ENCODE assay signal across 10 cellular contexts in the genomic region with DNA sequence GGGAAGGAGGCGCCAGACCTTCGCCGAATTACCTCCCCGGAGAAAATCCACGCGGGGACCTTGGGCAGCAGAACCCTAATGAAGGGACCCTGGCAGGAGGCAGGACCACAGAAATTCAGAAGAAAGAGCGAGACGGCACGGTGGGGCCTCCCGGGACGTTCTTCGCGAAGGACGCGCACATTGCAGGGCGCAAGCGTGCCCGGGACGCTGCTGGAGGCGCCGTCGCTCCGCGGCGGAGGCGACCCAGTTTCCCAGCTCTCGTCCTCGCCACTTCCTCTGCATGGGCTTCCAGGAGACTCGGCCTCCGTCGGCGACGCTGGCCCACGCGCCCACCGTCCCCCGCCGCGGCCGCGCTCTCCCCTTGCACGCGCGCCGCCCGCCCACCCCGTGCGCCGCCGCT. TPM values are rescaled to one million over a fixed set of nuclear protein-coding genes. Genes with fewer than 3 reads are reported as not detected.
DNase-seq lines count a peak whose midpoint lies in the region; ATAC-seq and TF ChIP-seq lines count a peak whose summit lies in the region.
"Had no signal": no experiment of that assay in that cellular context is flagged by ENCODE, and none has a peak within 500 bp of the region (broad histone marks: within the 10 kb centered on the region; RNA-seq: fewer than 3 reads in every experiment).

No MANE protein-coding gene starts in this region.

- no peak overlapping the region for H3K4me3 Mint-ChIP-seq in immature natural killer cell

- in situ Hi-C loops in astrocyte of the cerebellum (cut with HindIII; ENCODE audit: low sequenced_read_pairs): no loop called here

- TF ChIP-seq CTCF in NB4 (IDR thresholded peaks at IDR 0.05; ENCODE audit: low read depth, low read length) (peak; percentile 9), astrocyte of the cerebellum (IDR thresholded peaks at IDR 0.05; ENCODE audit: low read depth, low read length, missing control alignments) (no peak)

- no peaks in the 10 kb centered on the region for H3K9me3 Mint-ChIP-seq in immature natural killer cell
- H3K9me3 Mint-ChIP-seq: activated naive CD4-positive, alpha-beta T cell treated with anti-CD3 and anti-CD28 coated beads, Interleukin-2, amount 50 U/mL, for 24 hours had no signal

- peak; percentile 58 for DNase-seq in NB4 (ENCODE audit: low read depth)
- DNase-seq in astrocyte of the cerebellum (ENCODE audit: low read depth): no peak
- DNase-seq in immature natural killer cell: peak in 2 of 3 donors; percentile 26 to 31
- peak; percentile 13 to 25 for DNase-seq in stimulated activated CD4-positive, alpha-beta T cell treated with anti-CD3 and anti-CD28 coated beads, Interleukin-4, amount 100 ng/mL, for 4 hours
- no peak for DNase-seq in superior temporal gyrus (ENCODE audit: extremely low spot score)
- DNase-seq in inferior parietal cortex (ENCODE audit: extremely low spot score): no peak
- no peak for DNase-seq in kidney tubule cell (ENCODE audit: low spot score)
- DNase-seq: NCI-H2029 had no signal

- H3K4me3 ChIP-seq in NB4 (ENCODE audit: low read depth, low read length): no peak overlapping the region
- peak overlapping the region; percentile 15 for H3K4me3 ChIP-seq in astrocyte of the cerebellum (ENCODE audit: low read depth, low read length)

- no peak for TF ChIP-seq POLR2A in NB4 (IDR thresholded peaks at IDR 0.05; ENCODE audit: extremely low read depth, insufficient read length)

- H3K4me1 Mint-ChIP-seq in immature natural killer cell: peaks cover 12 to 33% of the 10 kb centered on the region in 2 donors

- no peak overlapping the region for H3K27ac Mint-ChIP-seq in immature natural killer cell
- H3K27ac Mint-ChIP-seq: activated naive CD4-positive, alpha-beta T cell treated with anti-CD3 and anti-CD28 coated beads, Interleukin-2, amount 50 U/mL, for 24 hours had no signal

- ATAC-seq in GM21825 (IDR thresholded peaks at IDR 0.05; ENCODE audit: unreplicated experiment): no peak

- H3K27me3 Mint-ChIP-seq in immature natural killer cell (ENCODE audit: low read depth in 3 of 3): peaks cover 0 to 8% (median 6%) of the 10 kb centered on the region in 3 donors

- no peaks in the 10 kb centered on the region for H3K36me3 Mint-ChIP-seq in immature natural killer cell
- H3K36me3 Mint-ChIP-seq: activated naive CD4-positive, alpha-beta T cell treated with anti-CD3 and anti-CD28 coated beads, Interleukin-2, amount 50 U/mL, for 24 hours had no signal

RNA-seq across cellular contexts. Expression of a gene that starts 31.9 kb away (rescaled TPM):
- polyA plus RNA-seq in immature natural killer cell: 10 to 100 TPM in 2 of 3 donors, 1 to 10 TPM in 1; 8.9 to 11.9 (median 10.0) TPM

Comparison
In these comparisons a context has a peak if more than half of its experiments do, and no peak if none do; other contexts are left out.
1. DNase-seq: peak in NB4 (single experiment), immature natural killer cell (2 of 3) and stimulated activated CD4-positive, alpha-beta T cell treated with anti-CD3 and anti-CD28 coated beads, Interleukin-4, amount 100 ng/mL, for 4 hours (2 of 2); none in astrocyte of the cerebellum (single experiment), superior temporal gyrus (single experiment), inferior parietal cortex (single experiment) and kidney tubule cell (single experiment).